Comparison of ENCODE assay signal across 24 cellular contexts in genomic region chr1:196516373-196516772, GRCh38.
DNase-seq lines count a peak whose midpoint lies in the region; ATAC-seq and TF ChIP-seq lines count a peak whose summit lies in the region.
"Had no signal": no experiment of that assay in that cellular context is flagged by ENCODE, and none has a peak within 500 bp of the region (broad histone marks: within the 10 kb centered on the region; RNA-seq: fewer than 3 reads in every experiment).

No MANE protein-coding gene starts in this region.

- in situ Hi-C loops in astrocyte of the spinal cord (cut with HindIII; ENCODE audit: low sequenced_read_pairs): no loop called here

- WGBS in heart left ventricle, 4 donors: 64 to 78% (median 74%) methylated on average over 3 of the region's 3 CpGs

- peak overlapping the region; percentile 50 for H3K27ac Mint-ChIP-seq in mesothelial cell of epicardium
- H3K27ac Mint-ChIP-seq: activated naive CD4-positive, alpha-beta T cell treated with anti-CD3 and anti-CD28 coated beads, Interleukin-2, amount 50 U/mL, for 72 hours; activated T-helper 17 cell treated with anti-CD3 and anti-CD28 coated beads, Interleukin-2, amount 50 U/mL, for 72 hours; CD14-positive monocyte; naive thymus-derived CD8-positive, alpha-beta T cell; stimulated activated memory B cell treated with anti-CD40 and anti-IgM and Interleukin-4, amounts not matched to agents 10 μg/mL and 1 μg/mL and 100 μg/mL, for 72 hours had no signal

- no peak overlapping the region for H3K4me3 Mint-ChIP-seq in mesothelial cell of epicardium
- H3K4me3 Mint-ChIP-seq: activated T-helper 17 cell treated with anti-CD3 and anti-CD28 coated beads, Interleukin-2, amount 50 U/mL, for 72 hours; CD14-positive monocyte; naive thymus-derived CD8-positive, alpha-beta T cell; stimulated activated memory B cell treated with anti-CD40 and anti-IgM and Interleukin-4, amounts not matched to agents 10 μg/mL and 1 μg/mL and 100 μg/mL, for 72 hours had no signal

- H3K36me3 Mint-ChIP-seq in mesothelial cell of epicardium: peaks cover 18% of the 10 kb centered on the region
- H3K36me3 Mint-ChIP-seq: CD14-positive monocyte; naive thymus-derived CD8-positive, alpha-beta T cell; stimulated activated memory B cell treated with anti-CD40 and anti-IgM and Interleukin-4, amounts not matched to agents 10 μg/mL and 1 μg/mL and 100 μg/mL, for 72 hours had no signal

- H3K4me1 Mint-ChIP-seq in mesothelial cell of epicardium: peaks cover 9% of the 10 kb centered on the region
- H3K4me1 Mint-ChIP-seq: activated T-helper 17 cell treated with anti-CD3 and anti-CD28 coated beads, Interleukin-2, amount 50 U/mL, for 72 hours; CD14-positive monocyte; naive thymus-derived CD8-positive, alpha-beta T cell; stimulated activated memory B cell treated with anti-CD40 and anti-IgM and Interleukin-4, amounts not matched to agents 10 μg/mL and 1 μg/mL and 100 μg/mL, for 72 hours had no signal

- H3K27me3 Mint-ChIP-seq in mesothelial cell of epicardium (ENCODE audit: low read depth): no peaks in the 10 kb centered on the region
- H3K27me3 Mint-ChIP-seq: activated T-helper 17 cell treated with anti-CD3 and anti-CD28 coated beads, Interleukin-2, amount 50 U/mL, for 72 hours; naive thymus-derived CD8-positive, alpha-beta T cell; stimulated activated memory B cell treated with anti-CD40 and anti-IgM and Interleukin-4, amounts not matched to agents 10 μg/mL and 1 μg/mL and 100 μg/mL, for 72 hours had no signal

- no peak for TF ChIP-seq CTCF in heart left ventricle (IDR thresholded peaks at IDR 0.05)
- TF ChIP-seq CTCF in astrocyte of the spinal cord (IDR thresholded peaks at IDR 0.05; ENCODE audit: low read depth, low read length): no peak
- TF ChIP-seq CTCF in mesothelial cell of epicardium (IDR thresholded peaks at IDR 0.05; ENCODE audit: unreplicated experiment): no peak

- no peak overlapping the region for H3K27ac ChIP-seq in heart left ventricle
- H3K27ac ChIP-seq: 22Rv1, cardiac muscle cell had no signal

- intact Hi-C loops in Right ventricle myocardium inferior (cut with DNase I) (no loop called here), heart left ventricle (cut with DNase I) (no loop called here)

- TF ChIP-seq POLR2A in heart left ventricle (IDR thresholded peaks at IDR 0.05): no peak

- peaks cover 29% of the 10 kb centered on the region for H3K9me3 Mint-ChIP-seq in mesothelial cell of epicardium
- H3K9me3 Mint-ChIP-seq: activated T-helper 17 cell treated with anti-CD3 and anti-CD28 coated beads, Interleukin-2, amount 50 U/mL, for 72 hours had no signal

- H3K4me1 ChIP-seq in heart left ventricle: peaks cover 0 to 6% (median 0%) of the 10 kb centered on the region in 12 donors

- DNase-seq in Right ventricle myocardium inferior (ENCODE audit: missing footprints): peak; percentile 37
- DNase-seq in heart left ventricle: no peak
- DNase-seq in astrocyte of the spinal cord (ENCODE audit: low read depth, low spot score): peak; percentile 16
- DNase-seq in mesothelial cell of epicardium (ENCODE audit: low spot score in 2 of 2, unreplicated experiment in 2 of 2): no peak
- no peak for DNase-seq in NCI-H510A (lab: John Stamatoyannopoulos, UW)
- no peak for DNase-seq in AML-193 (lab: John Stamatoyannopoulos, UW)
- DNase-seq in NCI-H128 (lab: John Stamatoyannopoulos, UW; ENCODE audit: unreplicated experiment): no peak
- DNase-seq in SIG-M5 treated with dmso at 0.1 percent for 504 hours (lab: John Stamatoyannopoulos, UW; ENCODE audit: unreplicated experiment): no peak
- DNase-seq: activated CD4-positive, alpha-beta T cell treated with anti-CD3 and anti-CD28 coated beads for 4 hours; cortex of kidney; effector memory CD4-positive, alpha-beta T cell; naive thymus-derived CD8-positive, alpha-beta T cell; NCI-H1417; NCI-H2029 treated with DMSO at 0.1 percent for 48 hours; NCI-H526 treated with DMSO at 0.1 percent for 48 hours; SIG-M5; substantia nigra; SW 1271 had no signal

- ATAC-seq in Right ventricle myocardium inferior: no peak
- ATAC-seq in heart left ventricle: no peak
- ATAC-seq: activated naive CD4-positive, alpha-beta T cell treated with anti-CD3 and anti-CD28 coated beads, Interleukin-2, amount 50 U/mL, for 72 hours; activated T-helper 17 cell treated with anti-CD3 and anti-CD28 coated beads, Interleukin-2, amount 50 U/mL, for 72 hours; naive thymus-derived CD8-positive, alpha-beta T cell; stimulated activated memory B cell treated with anti-CD40 and anti-IgM and Interleukin-4, amounts not matched to agents 10 μg/mL and 1 μg/mL and 100 μg/mL, for 72 hours had no signal

- no peaks in the 10 kb centered on the region for H3K27me3 ChIP-seq in heart left ventricle
- H3K27me3 ChIP-seq: cardiac muscle cell had no signal

- H3K4me3 ChIP-seq in heart left ventricle: no peak overlapping the region
- no peak overlapping the region for H3K4me3 ChIP-seq in astrocyte of the spinal cord (ENCODE audit: low read depth, low read length)
- H3K4me3 ChIP-seq: cardiac muscle cell had no signal

- no peaks in the 10 kb centered on the region for H3K36me3 ChIP-seq in heart left ventricle
- H3K36me3 ChIP-seq: cardiac muscle cell had no signal

- H3K9me3 ChIP-seq in heart left ventricle: peaks cover 0 to 27% (median 0%) of the 10 kb centered on the region in 12 donors

Comparison
In these comparisons a context has a peak if more than half of its experiments do, and no peak if none do; other contexts are left out.
1. DNase-seq: peak in Right ventricle myocardium inferior (single experiment) and astrocyte of the spinal cord (single experiment); none in heart left ventricle (0 of 5), mesothelial cell of epicardium (0 of 2), NCI-H510A (single experiment), AML-193 (0 of 2), NCI-H128 (single experiment) and SIG-M5 treated with dmso at 0.1 percent for 504 hours (single experiment).